In genomic region chr12:10278104-10278503, GRCh38 we compare ENCODE assay signal across 22 cellular contexts. TPM values are rescaled to one million over a fixed set of nuclear protein-coding genes. Genes with fewer than 3 reads are reported as not detected.
DNase-seq lines count a peak whose midpoint lies in the region; ATAC-seq, FAIRE-seq and TF ChIP-seq lines count a peak whose summit lies in the region.
"Had no signal": no experiment of that assay in that cellular context is flagged by ENCODE, and none has a peak within 500 bp of the region (broad histone marks: within the 10 kb centered on the region; RNA-seq: fewer than 3 reads in every experiment).

No MANE protein-coding gene starts in this region.

- no peak overlapping the region for H4K5ac ChIP-seq in H1 (ENCODE audit: insufficient read length, low read depth, low read length)

- TF ChIP-seq CTCF in HepG2 (CRISPR knock-in tag; IDR thresholded peaks at IDR 0.05) (no peak), right lobe of liver (IDR thresholded peaks at IDR 0.05) (no peak), H1 (IDR thresholded peaks at IDR 0.05; ENCODE audit: control extremely low read depth in 1 of 3, insufficient read depth in 1 of 3, low read depth in 1 of 3, low read length in 3 of 3) (no peak)

- no peak overlapping the region for H2BK20ac ChIP-seq in H1 (ENCODE audit: low read length)

- H2BK15ac ChIP-seq in H1 (ENCODE audit: low read length): no peak overlapping the region

- CTCF ChIA-PET in HepG2 (lab: Yijun Ruan, JAX; ENCODE audit: low intra/inter-chr PET ratio, low total read pairs): no interaction called here
- CTCF ChIA-PET in H1 (lab: Charles Lee; ENCODE audit: partially characterized antibody): interaction anchor here (1.7 kb wide), 1 partner anchor 43 kb away, joined by 6 read pairs; no protein-coding TSS in a partner anchor

- no peak overlapping the region for H2BK12ac ChIP-seq in H1 (ENCODE audit: low read depth, low read length)

- H3K36me3 ChIP-seq in HepG2 (replicated peaks in 1 of 2; ENCODE audit: control insufficient read depth in 1 of 2, insufficient read depth in 2 of 2, low read length in 2 of 2) (no peaks in the 10 kb centered on the region), right lobe of liver (no peaks in the 10 kb centered on the region), H1 (ENCODE audit: control insufficient read depth in 2 of 4, insufficient read depth in 4 of 4, low read length in 3 of 4) (no peaks in the 10 kb centered on the region; a peak in 1 of 8 replicates)
- H3K36me3 ChIP-seq: HAP-1 had no signal

- no peak for DNase-seq in HepG2 (ENCODE audit: low spot score)
- DNase-seq in right lobe of liver: no peak
- DNase-seq in H1 (ENCODE audit: low read depth in 1 of 2, low spot score in 2 of 2): no peak
- DNase-seq in natural killer cell treated with Interleukin-12 subunit alpha and Interleukin-12 subunit beta and Interleukin-15 and Interleukin-18, amount 100 ng/mL, for 72 hours (ENCODE audit: low spot score): no peak
- DNase-seq in urothelium cell line (ENCODE audit: low spot score): no peak
- DNase-seq in NCI-H2196 (lab: John Stamatoyannopoulos, UW; ENCODE audit: unreplicated experiment): no peak
- DNase-seq in Right ventricle myocardium superior: no peak
- DNase-seq: C1 segment of cervical spinal cord; Calu3; CD4-positive, alpha-beta memory T cell; COR-L47; DMS53; DMS79 treated with DMSO at 0.1 percent for 48 hours; GF-D8; GM23248; HFFc6 had no signal

- TF ChIP-seq POLR2A in HepG2 (IDR thresholded peaks at IDR 0.05; ENCODE audit: insufficient read depth in 1 of 2, low read depth in 2 of 2, low read length in 2 of 2) (no peak), right lobe of liver (IDR thresholded peaks at IDR 0.05) (no peak), H1 (IDR thresholded peaks at IDR 0.05; ENCODE audit: control extremely low read depth in 1 of 2, low read depth in 2 of 2, low read length in 2 of 2) (no peak)

- TF ChIP-seq EP300 in HepG2 (IDR thresholded peaks at IDR 0.05; ENCODE audit: low read depth in 2 of 2, low read length in 2 of 2) (no peak), HepG2 (CRISPR knock-in tag; IDR thresholded peaks at IDR 0.05; ENCODE audit: borderline replicate concordance) (no peak), H1 (IDR thresholded peaks at IDR 0.05; ENCODE audit: borderline replicate concordance in 1 of 2, low read depth in 2 of 2, low read length in 2 of 2) (no peak)

- WGBS in HepG2 (ENCODE audit: low lambda C conversion rate): 6% methylated on average over 2 of the region's 2 CpGs
- WGBS in right lobe of liver (ENCODE audit: insufficient coverage, low coverage, low lambda C conversion rate, missing lambda C conversion rate): 83% methylated on average over 2 of the region's 2 CpGs
- 92% methylated on average over 2 of the region's 2 CpGs; no CpG with 5 or more reads in 1 of the 2 experiments for WGBS in H1 (ENCODE audit: extremely low coverage in 1 of 2, insufficient coverage in 1 of 2, insufficient read length in 1 of 2, insufficient replicate concordance in 2 of 2, low coverage in 1 of 2, low lambda C conversion rate in 2 of 2, missing lambda C conversion rate in 1 of 2), 2 experiments

- H3K23ac ChIP-seq in H1 (ENCODE audit: insufficient read length): no peak overlapping the region

- no peaks in the 10 kb centered on the region for H3K79me1 ChIP-seq in H1 (ENCODE audit: low read depth, low read length)

- H3K9me3 Mint-ChIP-seq in natural killer cell treated with Interleukin-12 subunit alpha and Interleukin-12 subunit beta and Interleukin-15 and Interleukin-18, amount 100 ng/mL, for 72 hours: peaks cover 7% of the 10 kb centered on the region
- H3K9me3 Mint-ChIP-seq: HFFc6 had no signal

- no peak overlapping the region for H2AK5ac ChIP-seq in H1 (ENCODE audit: low read depth, low read length)

- H4K20me1 ChIP-seq in HepG2 (ENCODE audit: insufficient read depth, low read length) (no peaks in the 10 kb centered on the region), H1 (replicated peaks in 1 of 2; ENCODE audit: control insufficient read depth in 1 of 2, insufficient read depth in 2 of 2, low read length in 2 of 2) (no peaks in the 10 kb centered on the region)

- H3K27me3 ChIP-seq in HepG2 (ENCODE audit: control insufficient read depth in 1 of 2, insufficient read depth in 2 of 2, low read length in 2 of 2) (no peaks in the 10 kb centered on the region), right lobe of liver (no peaks in the 10 kb centered on the region), H1 (replicated peaks in 1 of 4; ENCODE audit: control insufficient read depth in 3 of 4, extremely low read depth in 1 of 4, insufficient read depth in 3 of 4, low read length in 3 of 4) (no peaks in the 10 kb centered on the region)

- peaks cover 12% of the 10 kb centered on the region for H3K36me3 Mint-ChIP-seq in natural killer cell treated with Interleukin-12 subunit alpha and Interleukin-12 subunit beta and Interleukin-15 and Interleukin-18, amount 100 ng/mL, for 72 hours
- H3K36me3 Mint-ChIP-seq: CD4-positive, alpha-beta memory T cell had no signal

- POLR2A ChIA-PET in HepG2 (lab: Yijun Ruan, JAX) (no interaction called here), H1 (lab: Charles Lee; ENCODE audit: partially characterized antibody) (no interaction called here)

- H3K27ac ChIP-seq in HepG2 (ENCODE audit: extremely low read length, insufficient read depth, low read length): no peak overlapping the region
- no peak overlapping the region for H3K27ac ChIP-seq in right lobe of liver
- no peak overlapping the region for H3K27ac ChIP-seq in H1 (ENCODE audit: low read depth, low read length)
- H3K27ac ChIP-seq: GM23248 had no signal

- ATAC-seq in HepG2 (no peak), right lobe of liver (no peak), Right ventricle myocardium superior (ENCODE audit: poor library complexity) (no peak), HG02763 (IDR thresholded peaks at IDR 0.05; ENCODE audit: unreplicated experiment) (no peak)
- no peak for ATAC-seq in natural killer cell treated with Interleukin-12 subunit alpha and Interleukin-12 subunit beta and Interleukin-15 and Interleukin-18, amount 100 ng/mL, for 72 hours

- intact Hi-C loops in HepG2 (cut with micrococcal nuclease; ENCODE audit: unreplicated experiment) (no loop called here), right lobe of liver (cut with DNase I) (no loop called here), Right ventricle myocardium superior (cut with DNase I) (no loop called here)

- no TSS peak for BruUV-seq in HepG2 (replicated peaks; lab: Mats Ljungman, UMichigan)

- peak overlapping the region; percentile 70 to 77 for H3K27ac Mint-ChIP-seq in natural killer cell treated with Interleukin-12 subunit alpha and Interleukin-12 subunit beta and Interleukin-15 and Interleukin-18, amount 100 ng/mL, for 72 hours
- H3K27ac Mint-ChIP-seq: CD4-positive, alpha-beta memory T cell; HFFc6 had no signal

- no peak overlapping the region for H3K14ac ChIP-seq in H1 (ENCODE audit: insufficient read length)

- no peak overlapping the region for H3K18ac ChIP-seq in H1 (ENCODE audit: extremely low read depth, low read length)

- H3K9me3 ChIP-seq in HepG2 (ENCODE audit: low read length): no peaks in the 10 kb centered on the region
- H3K9me3 ChIP-seq in right lobe of liver: no peaks in the 10 kb centered on the region
- H3K9me3 ChIP-seq in H1 (ENCODE audit: insufficient read depth in 2 of 2, low read depth in 1 of 2, low read length in 1 of 2): no peaks in the 10 kb centered on the region
- H3K9me3 ChIP-seq: HAP-1 had no signal

- no peaks in the 10 kb centered on the region for H3K23me2 ChIP-seq in H1 (ENCODE audit: low read depth, low read length)

- H2AFZ ChIP-seq in HepG2 (ENCODE audit: low read length) (no peak overlapping the region), H1 (ENCODE audit: low read length) (peak overlapping the region; percentile 10; the same call in 1 of the 2 replicates)
- H2AFZ ChIP-seq: GM23248 had no signal

- H2BK120ac ChIP-seq in H1 (replicated peaks; ENCODE audit: low read depth, low read length): no peak overlapping the region

- no peaks in the 10 kb centered on the region for H3K4me1 ChIP-seq in HepG2 (ENCODE audit: insufficient read depth, low read length)
- H3K4me1 ChIP-seq in right lobe of liver: no peaks in the 10 kb centered on the region
- H3K4me1 ChIP-seq in H1 (replicated peaks in 1 of 4; ENCODE audit: control insufficient read depth in 3 of 4, insufficient read depth in 4 of 4, low read length in 3 of 4): no peaks in the 10 kb centered on the region
- H3K4me1 ChIP-seq: HAP-1 had no signal

- no peak overlapping the region for H3K4me3 ChIP-seq in HepG2 (replicated peaks in 1 of 3; ENCODE audit: insufficient read depth in 1 of 3, low read depth in 2 of 3, low read length in 3 of 3)
- H3K4me3 ChIP-seq in right lobe of liver: no peak overlapping the region
- no peak overlapping the region for H3K4me3 ChIP-seq in H1 (ENCODE audit: extremely low read depth in 1 of 4, insufficient read depth in 2 of 4, low read depth in 3 of 4, low read length in 4 of 4)
- H3K4me3 ChIP-seq: GM23248, HAP-1 had no signal

- H3K4me3 Mint-ChIP-seq in natural killer cell treated with Interleukin-12 subunit alpha and Interleukin-12 subunit beta and Interleukin-15 and Interleukin-18, amount 100 ng/mL, for 72 hours: no peak overlapping the region
- H3K4me3 Mint-ChIP-seq: CD4-positive, alpha-beta memory T cell; HFFc6 had no signal

- H4K8ac ChIP-seq in H1 (ENCODE audit: extremely low read depth, insufficient read depth, low read length): no peak overlapping the region

- H3K27me3 Mint-ChIP-seq in natural killer cell treated with Interleukin-12 subunit alpha and Interleukin-12 subunit beta and Interleukin-15 and Interleukin-18, amount 100 ng/mL, for 72 hours: no peaks in the 10 kb centered on the region

- no peak overlapping the region for H4K91ac ChIP-seq in H1 (replicated peaks; ENCODE audit: insufficient read length, low read length)

- FAIRE-seq in HepG2 (lab: Jason Lieb, UNC): no peak
- FAIRE-seq in H1 (lab: Jason Lieb, UNC): no peak
- peak; percentile 35 for FAIRE-seq in urothelium cell line (lab: Jason Lieb, UNC)
- FAIRE-seq: GM19239, H54 had no signal

- no peak for TF ChIP-seq RAD21 in HepG2 (CRISPR knock-in tag; IDR thresholded peaks at IDR 0.05)
- TF ChIP-seq RAD21 in H1 (IDR thresholded peaks at IDR 0.05 in 1 of 2, conservative IDR thresholded peaks at IDR 0.05 in 1 of 2; ENCODE audit: low read depth in 2 of 2, low read length in 2 of 2): no peak

- in situ Hi-C loops in HepG2 (cut with HindIII; ENCODE audit: extremely low pct_ligation_motif_present, low pct_unique_long_range_greater_than_20kb): no loop called here

- H3K56ac ChIP-seq in H1 (replicated peaks; ENCODE audit: insufficient read length, low read depth, low read length): no peak overlapping the region

- H3K4me1 Mint-ChIP-seq in natural killer cell treated with Interleukin-12 subunit alpha and Interleukin-12 subunit beta and Interleukin-15 and Interleukin-18, amount 100 ng/mL, for 72 hours (ENCODE audit: low read depth in 2 of 2): peaks cover 37 to 47% of the 10 kb centered on the region in 2 donors
- H3K4me1 Mint-ChIP-seq: CD4-positive, alpha-beta memory T cell had no signal

- H2BK5ac ChIP-seq in H1 (ENCODE audit: low read depth, low read length): no peak overlapping the region

- no peaks in the 10 kb centered on the region for H3K79me2 ChIP-seq in HepG2 (ENCODE audit: insufficient read depth, low read length)
- no peaks in the 10 kb centered on the region for H3K79me2 ChIP-seq in H1 (ENCODE audit: control insufficient read depth in 1 of 2, insufficient read depth in 2 of 2, low read length in 2 of 2)

- H3K9ac ChIP-seq in HepG2 (ENCODE audit: insufficient read depth, low read depth, low read length): no peak overlapping the region
- no peak overlapping the region for H3K9ac ChIP-seq in H1 (replicated peaks in 1 of 4; ENCODE audit: extremely low read depth in 1 of 4, low read depth in 3 of 4, low read length in 3 of 4)
- H3K9ac ChIP-seq: GM23248 had no signal

- no peak overlapping the region for H3K4ac ChIP-seq in H1 (replicated peaks; ENCODE audit: insufficient read length, low read depth, low read length)

- H3K4me2 ChIP-seq in HepG2 (ENCODE audit: low read depth, low read length): no peak overlapping the region
- no peak overlapping the region for H3K4me2 ChIP-seq in H1 (ENCODE audit: insufficient read depth in 1 of 2, low read depth in 2 of 2, low read length in 2 of 2)

RNA-seq across cellular contexts. Expression of gene KLRD1, which starts 29.6 kb away (rescaled TPM):
- not detected in 2 replicates for total RNA-seq in HepG2 (2016; rRNA removed; fragmentation: Illumina TruSeq; extraction: Trizol)
- not detected in 2 replicates for total RNA-seq in HepG2 (2016; cell fraction: cytosol; rRNA removed; fragmentation: Illumina TruSeq; extraction: Trizol; ENCODE audit: low read depth)
- total RNA-seq in HepG2 (2016; cell fraction: insoluble cytoplasmic fraction; rRNA removed; fragmentation: Illumina TruSeq; extraction: Trizol): not detected in 2 replicates
- not detected in 2 replicates for total RNA-seq in HepG2 (2016; cell fraction: membrane; rRNA removed; fragmentation: Illumina TruSeq; extraction: Trizol)
- total RNA-seq in HepG2 (2016; cell fraction: nucleus; rRNA removed; fragmentation: Illumina TruSeq; extraction: Trizol): not detected in 2 replicates
- polyA plus RNA-seq in HepG2 (2011; rRNA removed): 0.01 TPM in 2 replicates
- polyA plus RNA-seq in HepG2 (2011; cell fraction: cytosol; rRNA removed): 0.01 TPM in 1 of 2 replicates, not detected in the other
- 0.02 TPM in 1 of 2 replicates, not detected in the other for polyA plus RNA-seq in HepG2 (2011; cell fraction: nucleus; rRNA removed)
- 0.08 TPM in 1 of 2 replicates, not detected in the other for polyA plus RNA-seq in HepG2 (2012)
- not detected in 2 replicates for polyA plus RNA-seq in HepG2 (2016; cell fraction: cytosol; fragmentation: Illumina TruSeq; extraction: Trizol; ENCODE audit: low read depth)
- not detected in 2 replicates for polyA plus RNA-seq in HepG2 (2016; cell fraction: insoluble cytoplasmic fraction; fragmentation: Illumina TruSeq; extraction: Trizol; ENCODE audit: low read depth)
- not detected in 2 replicates for polyA plus RNA-seq in HepG2 (2016; cell fraction: membrane; fragmentation: Illumina TruSeq; extraction: Trizol; ENCODE audit: low read depth)
- not detected in 2 replicates for polyA plus RNA-seq in HepG2 (2016; cell fraction: nucleus; fragmentation: Illumina TruSeq; extraction: Trizol; ENCODE audit: insufficient read depth, low read depth)
- 0.02 TPM in 1 of 2 replicates, not detected in the other for polyA minus RNA-seq in HepG2 (2011; rRNA and poly(A)+ RNA removed; ENCODE audit: low replicate concordance)
- polyA minus RNA-seq in HepG2 (2011; cell fraction: cytosol; rRNA and poly(A)+ RNA removed): not detected in 2 replicates
- polyA minus RNA-seq in HepG2 (2011; cell fraction: nucleus; rRNA and poly(A)+ RNA removed): 0.26 and 0.37 TPM in 2 replicates
- total RNA-seq in right lobe of liver: 1 to 10 TPM in 3 of 6 experiments, under 1 TPM in 3; 0.68 to 2.3 (median 1.1) TPM
- total RNA-seq in H1 (2021; fragmentation: NEBNext Ultra II Directional; extraction: Animal tissue kit (Norgen Biotek cat#: 25700)): 0.06 TPM in 1 of 2 replicates, not detected in the other
- polyA plus RNA-seq in H1 (2011; rRNA removed): under 0.01 and 0.02 TPM in 2 replicates
- polyA plus RNA-seq in H1 (2011; cell fraction: cytosol; rRNA removed): 0.01 TPM
- 0.16 TPM for polyA plus RNA-seq in H1 (2011; cell fraction: nucleus; rRNA removed)
- 0.01 TPM in 1 of 4 replicates, not detected in the others for polyA plus RNA-seq in H1 (2012, experiment 1 of 2)
- polyA plus RNA-seq in H1 (2012, experiment 2 of 2): not detected
- under 0.01 TPM for polyA plus RNA-seq in H1 (2013, experiment 1 of 2)
- polyA plus RNA-seq in H1 (2013, experiment 2 of 2): under 0.01 TPM
- polyA minus RNA-seq in H1 (2011; rRNA and poly(A)+ RNA removed): 0.03 TPM in 1 of 2 replicates, not detected in the other
- not detected for polyA minus RNA-seq in H1 (2011; cell fraction: cytosol; rRNA and poly(A)+ RNA removed)
- not detected for polyA minus RNA-seq in H1 (2011; cell fraction: nucleus; rRNA and poly(A)+ RNA removed)
- 100 to 1,000 TPM in 1 of 2 donors, 10 to 100 TPM in 1; 58.2 to 197 TPM for total RNA-seq in natural killer cell treated with Interleukin-12 subunit alpha and Interleukin-12 subunit beta and Interleukin-15 and Interleukin-18, amount 100 ng/mL, for 72 hours
- 1.6 TPM for total RNA-seq in Right ventricle myocardium superior
- total RNA-seq: A172, G401 had no signal

Comparison
In these comparisons a context has a peak if more than half of its experiments do, and no peak if none do; other contexts are left out.
1. RNA of gene KLRD1, which starts 29.6 kb away (total RNA-seq): 58.2 to 197 TPM in natural killer cell treated with Interleukin-12 subunit alpha and Interleukin-12 subunit beta and Interleukin-15 and Interleukin-18, amount 100 ng/mL, for 72 hours; 1.6 TPM in Right ventricle myocardium superior (single experiment), 0.68 to 2.3 TPM in right lobe of liver, 0.06 TPM in H1 and not detected in HepG2; every median in the first group is over 10 times any median in the second.